ENCODE assay signal across 31 cellular contexts in the genomic region with DNA sequence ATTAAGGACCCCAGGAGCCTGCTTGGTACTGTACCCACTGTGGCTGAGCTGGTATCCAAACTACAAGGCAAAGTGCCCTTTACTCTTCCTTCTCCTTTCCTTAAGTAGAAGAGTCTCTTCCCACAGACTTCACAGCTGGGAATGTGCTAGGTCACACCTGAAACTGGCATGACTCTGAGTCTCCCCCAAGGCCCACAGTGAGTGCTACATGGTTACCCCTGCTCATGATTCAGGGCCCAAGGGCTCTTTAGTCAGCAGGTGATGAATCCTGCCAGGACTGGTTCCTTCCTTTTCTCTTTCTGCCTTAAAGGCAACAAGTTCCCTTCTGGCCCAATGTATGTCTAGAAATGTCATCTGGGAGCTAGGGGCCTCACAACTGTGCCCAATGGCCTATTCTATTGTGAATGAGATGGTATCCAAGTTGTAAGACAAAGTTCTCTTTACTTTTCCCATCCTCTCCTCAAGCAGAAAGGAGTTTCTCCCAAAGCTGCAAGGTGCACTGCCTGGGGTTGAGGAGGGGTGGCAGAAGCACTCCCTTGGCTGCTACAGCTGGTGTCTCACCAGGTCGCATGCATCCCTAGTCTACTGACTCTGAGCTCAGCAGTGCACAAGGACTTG.
"Had no signal": no experiment of that assay in that cellular context is flagged by ENCODE, and none has a peak within 500 bp of the region (broad histone marks: within the 10 kb centered on the region; RNA-seq: fewer than 3 reads in every experiment).

No MANE protein-coding gene starts in this region.

- ATAC-seq: activated CD4-positive, alpha-beta T cell treated with anti-CD3 and anti-CD28 coated beads for 36 hours; activated naive CD8-positive, alpha-beta T cell treated with anti-CD3 and anti-CD28 coated beads, Interleukin-2, amount 50 U/mL, for 24 hours; activated T-cell treated with anti-CD3 and anti-CD28 coated beads, Interleukin-2, amount 50 U/mL, for 4 hours had no signal

- H3K36me3 ChIP-seq: cardiac muscle cell had no signal

- H3K27ac ChIP-seq: cardiac muscle cell, KMS-11, VCaP had no signal

- DNase-seq: activated CD4-positive, alpha-beta memory T cell treated with anti-CD3 and anti-CD28 coated beads for 36 hours; activated CD4-positive, alpha-beta T cell treated with anti-CD3 and anti-CD28 coated beads for 36 hours; activated CD4-positive, alpha-beta T cell treated with anti-CD3 and anti-CD28 coated beads, Interleukin-2, amount 50 U/mL, for 1 hour; activated CD4-positive, CD25-positive, alpha-beta regulatory T cell; activated CD8-positive, alpha-beta memory T cell treated with anti-CD3 and anti-CD28 coated beads, Interleukin-2, amount 50 U/mL, for 4 hours; activated effector memory CD4-positive, alpha-beta T cell treated with Interleukin-2 at 50 U/mL for 16 hours; activated naive CD4-positive, alpha-beta T cell treated with anti-CD3 and anti-CD28 coated beads, Interleukin-2, amount 10 ng/mL, durations not matched to agents 7 days and 5 days; activated naive CD8-positive, alpha-beta T cell treated with anti-CD3 and anti-CD28 coated beads, Interleukin-2, amount 50 U/mL, for 24 hours; activated T-cell treated with anti-CD3 and anti-CD28 coated beads for 4 hours; activated T-cell treated with anti-CD3 and anti-CD28 coated beads, Interleukin-2, amount 50 U/mL, for 4 hours; anterior cingulate cortex; MM.1S; NCI-H1092 treated with DMSO at 0.1 percent for 48 hours; NCI-H1417; NCI-H146; NCI-H187; NCI-H2029 treated with DMSO at 0.1 percent for 48 hours; NCI-H2107; NCI-H2171; NCI-H510A; NCI-H526; NCI-H748 treated with DMSO at 0.1 percent for 48 hours; NK-92 treated with Interleukin-12 subunit alpha and Interleukin-12 subunit beta, amount 100 ng/mL, for 24 hours; Right ventricle myocardium superior; SW 1271; T-helper 1 cell; T-helper 2 cell; T-helper 9 cell had no signal

- H3K27me3 ChIP-seq: cardiac muscle cell had no signal

- H3K4me2 ChIP-seq: KMS-11 had no signal

- H3K4me3 ChIP-seq: cardiac muscle cell had no signal

- H3K9ac ChIP-seq: KMS-11 had no signal
